Comparison of ENCODE assay signal across 8 cellular contexts in the genomic region with DNA sequence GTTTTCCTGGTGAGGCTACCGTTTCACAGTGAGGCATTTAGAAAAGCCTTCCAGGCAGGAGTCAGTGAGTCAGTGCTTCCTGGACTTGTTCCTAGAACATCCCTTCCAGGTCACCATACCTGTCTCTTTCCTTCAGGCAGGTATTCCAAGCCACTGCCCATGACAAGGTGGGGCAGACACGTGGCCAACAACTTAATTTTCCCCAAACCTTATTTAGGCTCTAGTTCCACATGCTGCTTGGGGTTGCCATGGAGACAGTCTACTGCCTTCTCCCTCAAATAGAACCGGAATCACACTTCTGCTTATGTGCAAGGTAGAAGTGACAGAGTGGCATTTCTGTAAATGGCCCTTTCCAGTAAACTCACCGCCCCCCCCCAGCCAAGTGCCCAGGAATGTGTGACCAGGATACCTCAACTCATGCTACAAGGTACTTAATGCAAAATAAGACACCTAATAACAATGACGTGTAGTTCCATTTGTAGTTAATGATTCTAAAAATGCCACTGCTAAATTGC.
A peak's percentile ranks its signal among the peaks of the same experiment; 100 is the strongest.
DNase-seq lines count a peak whose midpoint lies in the region; ATAC-seq and TF ChIP-seq lines count a peak whose summit lies in the region.
"Had no signal": no experiment of that assay in that cellular context is flagged by ENCODE, and none has a peak within 500 bp of the region (broad histone marks: within the 10 kb centered on the region; RNA-seq: fewer than 3 reads in every experiment).

No MANE protein-coding gene starts in this region.

- H3K4me1 ChIP-seq in PC-9 (replicated peaks; ENCODE audit: insufficient read depth) (peaks cover 19% of the 10 kb centered on the region), trophoblast cell (ENCODE audit: control insufficient read depth in 1 of 2, insufficient read depth in 2 of 2, low read length in 2 of 2) (no peaks in the 10 kb centered on the region)

- H3K79me1 ChIP-seq in trophoblast cell (ENCODE audit: low read length): no peaks in the 10 kb centered on the region

- H3K9me3 ChIP-seq in PC-9 (ENCODE audit: insufficient read depth, low read depth) (no peaks in the 10 kb centered on the region), trophoblast cell (ENCODE audit: insufficient read depth, low read depth, low read length) (no peaks in the 10 kb centered on the region)

- no peak overlapping the region for H2AK5ac ChIP-seq in trophoblast cell (ENCODE audit: low read length)

- no peak overlapping the region for H3K23ac ChIP-seq in trophoblast cell (ENCODE audit: low read length)

- H3K27me3 ChIP-seq in PC-9 (ENCODE audit: insufficient read depth, low read depth) (no peaks in the 10 kb centered on the region), trophoblast cell (ENCODE audit: insufficient read depth, low read length) (no peaks in the 10 kb centered on the region)

- peak; percentile 83 to 95 for DNase-seq in PC-9
- peak; percentile 72 to 78 for DNase-seq in trophoblast cell
- no peak for DNase-seq in activated naive CD8-positive, alpha-beta T cell treated with anti-CD3 and anti-CD28 coated beads, Interleukin-2, amount 50 U/mL, for 24 hours
- no peak for DNase-seq in coronary artery (ENCODE audit: low spot score)
- no peak for DNase-seq in NCI-H345 (lab: John Stamatoyannopoulos, UW)
- DNase-seq: IMR-90 had no signal

- H3K36me3 Mint-ChIP-seq in activated naive CD8-positive, alpha-beta T cell treated with anti-CD3 and anti-CD28 coated beads, Interleukin-2, amount 50 U/mL, for 24 hours (ENCODE audit: low read depth): no peaks in the 10 kb centered on the region

- H3K79me2 ChIP-seq in PC-9 (ENCODE audit: low read depth) (no peaks in the 10 kb centered on the region; the same call in 1 of the 2 replicates), trophoblast cell (ENCODE audit: control insufficient read depth, insufficient read depth, low read length, poor library complexity) (no peaks in the 10 kb centered on the region)

- H2AFZ ChIP-seq in PC-9 (no peak overlapping the region), trophoblast cell (ENCODE audit: insufficient read depth, low read length, poor library complexity) (no peak overlapping the region)

- no CpG with 5 or more reads among the region's 5 CpGs for WGBS in trophoblast cell (ENCODE audit: extremely low coverage, insufficient coverage, insufficient read length)

- H2BK5ac ChIP-seq in trophoblast cell (ENCODE audit: low read depth, low read length, poor library complexity): no peak overlapping the region

- CTCF ChIA-PET in PC-9 (lab: Charles Lee): interaction anchor here (0.5 kb wide), 1 partner anchor 20 kb away, joined by 14 read pairs; no protein-coding TSS in a partner anchor

- H4K12ac ChIP-seq in trophoblast cell (ENCODE audit: low read depth, low read length): no peak overlapping the region

- no peak overlapping the region for H3K18ac ChIP-seq in trophoblast cell (ENCODE audit: low read length)

- H3K4ac ChIP-seq in trophoblast cell (ENCODE audit: low read depth, low read length): no peak overlapping the region

- no peak overlapping the region for H4K91ac ChIP-seq in trophoblast cell (ENCODE audit: low read depth, low read length)

- H3K36me3 ChIP-seq in PC-9 (ENCODE audit: low read depth) (no peaks in the 10 kb centered on the region), trophoblast cell (ENCODE audit: control insufficient read depth in 1 of 2, insufficient read depth in 2 of 2, low read length in 2 of 2) (no peaks in the 10 kb centered on the region)

- no peak overlapping the region for H3K4me3 ChIP-seq in PC-9
- H3K4me3 ChIP-seq in trophoblast cell (ENCODE audit: low read depth, low read length): no peak overlapping the region
- H3K4me3 ChIP-seq in coronary artery: no peak overlapping the region

- intact Hi-C loops in PC-9 (cut with micrococcal nuclease; ENCODE audit: unreplicated experiment): loop anchor here (2.0 kb wide), 1 partner anchor 29 kb away; no protein-coding TSS in a partner anchor

- H3K27me3 Mint-ChIP-seq in activated naive CD8-positive, alpha-beta T cell treated with anti-CD3 and anti-CD28 coated beads, Interleukin-2, amount 50 U/mL, for 24 hours: no peaks in the 10 kb centered on the region

- H4K20me1 ChIP-seq in PC-9 (ENCODE audit: insufficient read depth): peaks cover 4% of the 10 kb centered on the region; the same call in 1 of the 2 replicates

- H2BK120ac ChIP-seq in trophoblast cell (ENCODE audit: insufficient read depth, low read length, poor library complexity): no peak overlapping the region

- H3K9me2 ChIP-seq in PC-9 (ENCODE audit: insufficient read depth): no peaks in the 10 kb centered on the region

- H3K4me3 Mint-ChIP-seq in activated naive CD8-positive, alpha-beta T cell treated with anti-CD3 and anti-CD28 coated beads, Interleukin-2, amount 50 U/mL, for 24 hours: no peak overlapping the region

- no peak overlapping the region for H2BK12ac ChIP-seq in trophoblast cell (ENCODE audit: low read length)

- H3K14ac ChIP-seq in trophoblast cell (ENCODE audit: low read length): no peak overlapping the region

- H3K4me2 ChIP-seq in PC-9: peak overlapping the region; percentile 22; the same call in 1 of the 2 replicates
- H3K4me2 ChIP-seq in trophoblast cell (ENCODE audit: low read length): no peak overlapping the region

- H3K27ac Mint-ChIP-seq in activated naive CD8-positive, alpha-beta T cell treated with anti-CD3 and anti-CD28 coated beads, Interleukin-2, amount 50 U/mL, for 24 hours: no peak overlapping the region

- no TSS peak for BruUV-seq in PC-9 (replicated peaks; lab: Mats Ljungman, UMichigan)

- POLR2A ChIA-PET in PC-9 (lab: Charles Lee; ENCODE audit: unreplicated experiment): interaction anchor here (0.6 kb wide), 1 partner anchor 234 kb away, joined by 3 read pairs; no protein-coding TSS in a partner anchor

- ATAC-seq in GM19328 (IDR thresholded peaks at IDR 0.05; ENCODE audit: unreplicated experiment) (peak; percentile 59), HG03039 (IDR thresholded peaks at IDR 0.05; ENCODE audit: unreplicated experiment) (peak; percentile 69)
- no peak for ATAC-seq in activated naive CD8-positive, alpha-beta T cell treated with anti-CD3 and anti-CD28 coated beads, Interleukin-2, amount 50 U/mL, for 24 hours

- no peak overlapping the region for H3K9ac ChIP-seq in trophoblast cell (ENCODE audit: low read length)

- H3K27ac ChIP-seq in PC-9 (no peak overlapping the region), trophoblast cell (ENCODE audit: low read depth, low read length) (no peak overlapping the region), coronary artery (no peak overlapping the region)

- H4K8ac ChIP-seq in trophoblast cell (ENCODE audit: low read depth, low read length): no peak overlapping the region

- TF ChIP-seq CTCF in PC-9 (conservative IDR thresholded peaks at IDR 0.05) (no peak), coronary artery (IDR thresholded peaks at IDR 0.05) (no peak)

- H3F3A ChIP-seq in PC-9 (ENCODE audit: insufficient read depth, low read depth): peaks cover 14% of the 10 kb centered on the region

- H3K4me1 Mint-ChIP-seq in activated naive CD8-positive, alpha-beta T cell treated with anti-CD3 and anti-CD28 coated beads, Interleukin-2, amount 50 U/mL, for 24 hours: peaks cover 13% of the 10 kb centered on the region

- no peaks in the 10 kb centered on the region for H3K9me3 Mint-ChIP-seq in activated naive CD8-positive, alpha-beta T cell treated with anti-CD3 and anti-CD28 coated beads, Interleukin-2, amount 50 U/mL, for 24 hours

Comparison
In these comparisons a context has a peak if more than half of its experiments do, and no peak if none do; other contexts are left out.
1. DNase-seq: peak in PC-9 (2 of 2) and trophoblast cell (2 of 2); none in activated naive CD8-positive, alpha-beta T cell treated with anti-CD3 and anti-CD28 coated beads, Interleukin-2, amount 50 U/mL, for 24 hours (single experiment), coronary artery (single experiment) and NCI-H345 (single experiment).